Comparison of ENCODE assay signal across 8 cellular contexts in the genomic region with DNA sequence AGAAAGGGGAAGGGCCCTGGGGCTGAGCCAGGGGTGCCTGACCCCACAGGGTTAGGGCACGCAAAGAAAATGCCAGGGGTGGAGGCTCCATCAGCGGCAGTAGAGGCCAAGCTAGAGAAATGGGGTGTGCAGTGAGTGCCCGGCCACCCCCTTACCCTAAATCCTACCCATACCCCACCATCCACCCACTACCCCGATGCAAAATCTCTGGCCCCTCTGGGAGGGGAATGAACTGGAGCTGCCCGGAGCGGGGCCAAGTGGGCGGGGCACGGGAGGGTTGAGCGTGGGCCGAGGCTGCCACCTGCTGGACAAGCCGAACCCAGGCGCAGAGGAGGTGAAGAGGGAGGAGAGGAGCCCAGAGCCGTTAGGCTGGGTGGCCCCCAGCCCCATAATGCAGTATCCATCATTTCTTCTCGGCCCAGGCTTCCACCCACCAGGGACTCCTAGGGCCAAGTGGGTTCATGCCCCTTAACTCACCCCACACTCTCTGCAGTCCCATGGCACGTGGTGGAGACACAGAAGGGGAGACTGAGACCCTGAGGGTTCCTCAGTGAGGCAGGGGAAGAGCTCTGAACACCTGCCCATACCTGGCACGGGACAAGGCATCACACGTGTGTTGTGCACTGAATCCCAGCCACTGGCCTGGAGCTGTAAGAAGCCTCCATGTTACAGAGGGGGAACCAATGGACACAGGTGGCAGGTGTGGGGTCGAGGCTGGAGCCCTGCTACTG. TPM values are rescaled to one million over a fixed set of nuclear protein-coding genes. Genes with fewer than 3 reads are reported as not detected.
DNase-seq lines count a peak whose midpoint lies in the region; ATAC-seq and TF ChIP-seq lines count a peak whose summit lies in the region.

No MANE protein-coding gene starts in this region.

- WGBS in body of pancreas, 2 donors: 8 to 10% methylated on average over 9 to 18 of the region's 18 CpGs

- DNase-seq in GM03348 (ENCODE audit: low spot score) (peak; percentile 95), NCI-H1092 (lab: John Stamatoyannopoulos, UW) (peak; percentile 70), body of pancreas (peak; percentile 85 to 92 (median 89)), iPS-NIHi11 (ENCODE audit: low spot score) (peak; percentile 94)
- DNase-seq in stimulated activated CD4-positive, alpha-beta T cell treated with anti-CD3 and anti-CD28 coated beads, Interleukin-15, amount 100 ng/mL, for 24 hours: peak; percentile 84

- no peaks in the 10 kb centered on the region for H3K9me3 ChIP-seq in body of pancreas

- intact Hi-C loops in body of pancreas (cut with DNase I): loop anchor here (2.0 to 10.0 kb wide), 3 partner anchors 117 to 537 kb away; no protein-coding TSS in a partner anchor

- H3K27me3 ChIP-seq in body of pancreas: no peaks in the 10 kb centered on the region

- ATAC-seq in body of pancreas (peak; percentile 85), GM21576 (IDR thresholded peaks at IDR 0.05; ENCODE audit: unreplicated experiment) (no peak), HG03378 (IDR thresholded peaks at IDR 0.05; ENCODE audit: unreplicated experiment) (no peak)

- H3K36me3 ChIP-seq in body of pancreas (replicated peaks in 1 of 2; ENCODE audit: insufficient read depth in 1 of 2, low read depth in 2 of 2): no peaks in the 10 kb centered on the region

- TF ChIP-seq CTCF in VCaP (conservative IDR thresholded peaks at IDR 0.05) (peak; percentile 94), body of pancreas (IDR thresholded peaks at IDR 0.05) (peak; percentile 80 to 93 (median 91))

- TF ChIP-seq POLR2A in body of pancreas (IDR thresholded peaks at IDR 0.05): no peak

- peaks cover 5% of the 10 kb centered on the region for H3K4me1 ChIP-seq in body of pancreas

- H3K27ac ChIP-seq in VCaP (no peak overlapping the region), body of pancreas (no peak overlapping the region)

- H3K4me3 ChIP-seq in body of pancreas: no peak overlapping the region

RNA-seq across cellular contexts. Expression of gene C1QC, which starts 1.4 kb away (rescaled TPM):
- 100 to 1,000 TPM in 1 of 2 donors, 10 to 100 TPM in 1; 54.7 to 103 TPM for total RNA-seq in body of pancreas

RNA-seq across cellular contexts. Expression of gene C1QA, which starts 5.6 kb away (rescaled TPM):
- 10 to 100 TPM; 29.7 to 68.0 TPM for total RNA-seq in body of pancreas

RNA-seq across cellular contexts. Expression of gene C1QB, which starts 11.0 kb away (rescaled TPM):
- 10 to 100 TPM; 73.9 to 85.4 TPM for total RNA-seq in body of pancreas
